Comparison of ENCODE assay signal across 9 cellular contexts in the genomic region with DNA sequence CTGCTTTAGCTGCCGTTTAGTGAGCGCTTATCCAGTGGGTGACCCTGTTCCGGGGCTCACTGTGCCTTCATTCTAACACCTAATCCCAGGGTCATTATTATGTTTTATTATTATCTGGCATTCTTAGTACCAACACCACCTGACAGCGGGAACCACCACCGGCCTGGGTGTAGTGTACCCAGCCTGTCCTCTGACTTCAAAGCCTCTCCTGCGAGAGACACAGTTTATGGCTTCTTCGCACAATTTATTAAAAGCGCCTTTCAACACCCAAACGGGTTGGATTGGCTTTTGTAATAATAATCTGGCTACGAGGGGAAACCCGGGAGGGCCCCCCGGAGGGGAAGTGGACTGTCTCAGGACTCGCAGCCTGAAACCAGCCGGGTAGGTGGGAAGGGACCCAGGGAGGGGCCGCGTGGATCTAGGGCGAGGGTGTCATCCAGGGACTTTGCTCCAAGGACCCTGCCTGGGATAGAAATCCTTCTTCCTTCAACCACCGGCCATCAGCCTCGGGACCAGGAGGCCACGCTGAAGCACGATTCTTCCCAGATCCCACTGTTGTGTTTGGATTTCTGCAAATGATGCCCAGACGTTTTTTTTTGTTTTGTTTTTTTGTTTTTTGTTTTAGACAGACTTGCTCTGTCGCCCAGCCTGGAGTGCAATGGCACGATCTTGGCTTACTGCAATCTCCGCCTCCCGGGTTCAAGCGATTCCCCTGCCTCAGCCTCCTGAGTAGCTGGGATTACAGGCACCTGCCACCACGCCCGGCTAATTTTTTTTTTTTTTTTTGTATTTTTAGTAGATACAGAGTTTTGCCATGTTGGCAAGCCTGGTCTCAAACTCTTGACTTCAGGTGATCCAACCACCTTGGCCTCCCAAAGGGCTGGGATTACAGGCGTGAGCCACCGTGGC. TPM values are rescaled to one million over a fixed set of nuclear protein-coding genes. Genes with fewer than 3 reads are reported as not detected.
A peak's percentile ranks its signal among the peaks of the same experiment; 100 is the strongest.
DNase-seq lines count a peak whose midpoint lies in the region; ATAC-seq and TF ChIP-seq lines count a peak whose summit lies in the region.
"Had no signal": no experiment of that assay in that cellular context is flagged by ENCODE, and none has a peak within 500 bp of the region (broad histone marks: within the 10 kb centered on the region; RNA-seq: fewer than 3 reads in every experiment).

No MANE protein-coding gene starts in this region.

- H3K27ac Mint-ChIP-seq in glutamatergic neuron (ENCODE audit: unreplicated experiment): peak overlapping the region; percentile 29
- peak overlapping the region; percentile 78 for H3K27ac Mint-ChIP-seq in stimulated activated effector memory CD8-positive, alpha-beta T cell treated with anti-CD3 and anti-CD28 coated beads, Interleukin-12 subunit alpha, Interleukin-12 subunit beta, amount 100 ng/mL, for 72 hours

- DNase-seq in DMS53 (lab: John Stamatoyannopoulos, UW) (peak; percentile 50), DMS53 treated with DMSO at 0.1 percent for 48 hours (lab: John Stamatoyannopoulos, UW; ENCODE audit: unreplicated experiment) (no peak), UCSD-AML1 (lab: John Stamatoyannopoulos, UW; ENCODE audit: unreplicated experiment) (peak; percentile 36), glutamatergic neuron (no peak), sciatic nerve (ENCODE audit: low spot score) (no peak)
- no peak for DNase-seq in stimulated activated effector memory CD8-positive, alpha-beta T cell treated with anti-CD3 and anti-CD28 coated beads, Interleukin-12 subunit alpha, Interleukin-12 subunit beta, amount 100 ng/mL, for 72 hours (ENCODE audit: low spot score in 2 of 2)
- DNase-seq in stimulated activated CD4-positive, alpha-beta T cell treated with anti-CD3 and anti-CD28 coated beads, Interleukin-4, amount 100 ng/mL, for 24 hours: no peak
- DNase-seq: NCI-H1105 had no signal

- intact Hi-C loops in sciatic nerve (cut with DNase I): no loop called here

- H3K27me3 Mint-ChIP-seq in glutamatergic neuron (ENCODE audit: unreplicated experiment): peaks cover 6% of the 10 kb centered on the region

- ATAC-seq in stimulated activated effector memory CD8-positive, alpha-beta T cell treated with anti-CD3 and anti-CD28 coated beads, Interleukin-12 subunit alpha, Interleukin-12 subunit beta, amount 100 ng/mL, for 72 hours: no peak
- ATAC-seq in HG02884 (IDR thresholded peaks at IDR 0.05; ENCODE audit: unreplicated experiment) (no peak), sciatic nerve (no peak)

- H3K36me3 Mint-ChIP-seq in glutamatergic neuron (ENCODE audit: unreplicated experiment): no peaks in the 10 kb centered on the region
- peaks cover 25% of the 10 kb centered on the region for H3K36me3 Mint-ChIP-seq in stimulated activated effector memory CD8-positive, alpha-beta T cell treated with anti-CD3 and anti-CD28 coated beads, Interleukin-12 subunit alpha, Interleukin-12 subunit beta, amount 100 ng/mL, for 72 hours

- H3K4me3 Mint-ChIP-seq in glutamatergic neuron (ENCODE audit: unreplicated experiment): peak overlapping the region; percentile 73
- peak overlapping the region; percentile 75 for H3K4me3 Mint-ChIP-seq in stimulated activated effector memory CD8-positive, alpha-beta T cell treated with anti-CD3 and anti-CD28 coated beads, Interleukin-12 subunit alpha, Interleukin-12 subunit beta, amount 100 ng/mL, for 72 hours

- H3K9me3 Mint-ChIP-seq in glutamatergic neuron (ENCODE audit: unreplicated experiment): peaks cover 3% of the 10 kb centered on the region
- no peaks in the 10 kb centered on the region for H3K9me3 Mint-ChIP-seq in stimulated activated effector memory CD8-positive, alpha-beta T cell treated with anti-CD3 and anti-CD28 coated beads, Interleukin-12 subunit alpha, Interleukin-12 subunit beta, amount 100 ng/mL, for 72 hours

- TF ChIP-seq CTCF in glutamatergic neuron (IDR thresholded peaks at IDR 0.05; ENCODE audit: partially characterized antibody, unreplicated experiment): no peak

- no peaks in the 10 kb centered on the region for H3K4me1 Mint-ChIP-seq in glutamatergic neuron (ENCODE audit: low read depth, unreplicated experiment)
- peaks cover 24% of the 10 kb centered on the region for H3K4me1 Mint-ChIP-seq in stimulated activated effector memory CD8-positive, alpha-beta T cell treated with anti-CD3 and anti-CD28 coated beads, Interleukin-12 subunit alpha, Interleukin-12 subunit beta, amount 100 ng/mL, for 72 hours

RNA-seq across cellular contexts. Expression of gene ZBTB7A, which starts 1.6 kb away (rescaled TPM):
- total RNA-seq in glutamatergic neuron (ENCODE audit: unreplicated experiment) (21.8 TPM), sciatic nerve (54.2 TPM)

RNA-seq across cellular contexts. Expression of gene MAP2K2, which starts 55.6 kb away (rescaled TPM):
- total RNA-seq in glutamatergic neuron (ENCODE audit: unreplicated experiment) (148 TPM), sciatic nerve (108 TPM)

Comparison
In these comparisons a context has a peak if more than half of its experiments do, and no peak if none do; other contexts are left out.
1. DNase-seq: peak in DMS53 (single experiment) and UCSD-AML1 (single experiment); none in DMS53 treated with DMSO at 0.1 percent for 48 hours (single experiment), glutamatergic neuron (single experiment), stimulated activated effector memory CD8-positive, alpha-beta T cell treated with anti-CD3 and anti-CD28 coated beads, Interleukin-12 subunit alpha, Interleukin-12 subunit beta, amount 100 ng/mL, for 72 hours (0 of 2), stimulated activated CD4-positive, alpha-beta T cell treated with anti-CD3 and anti-CD28 coated beads, Interleukin-4, amount 100 ng/mL, for 24 hours (single experiment) and sciatic nerve (single experiment).